Comparison of ENCODE assay signal across 14 cellular contexts in the genomic region with DNA sequence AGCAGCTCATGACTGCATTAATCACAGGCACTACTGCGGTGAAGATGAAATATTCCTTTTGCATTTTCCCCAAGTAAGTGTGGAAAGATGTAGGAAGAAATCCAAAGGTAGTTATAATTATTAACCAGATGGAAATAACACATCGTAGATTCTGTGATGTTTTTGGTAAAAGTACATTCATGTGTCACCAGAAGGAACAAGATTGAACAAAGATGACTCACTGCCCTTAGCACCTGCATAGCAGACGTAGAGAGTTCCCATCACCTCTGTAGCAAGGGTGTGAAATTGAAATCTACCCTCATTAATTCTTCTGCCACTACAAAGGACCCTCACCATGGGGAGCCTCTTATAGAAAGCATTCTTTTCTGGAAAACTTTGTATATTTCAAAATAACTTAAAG. TPM values are rescaled to one million over a fixed set of nuclear protein-coding genes. Genes with fewer than 3 reads are reported as not detected.
DNase-seq lines count a peak whose midpoint lies in the region; ATAC-seq and TF ChIP-seq lines count a peak whose summit lies in the region.
"Had no signal": no experiment of that assay in that cellular context is flagged by ENCODE, and none has a peak within 500 bp of the region (broad histone marks: within the 10 kb centered on the region; RNA-seq: fewer than 3 reads in every experiment).

No MANE protein-coding gene starts in this region.

- ATAC-seq in HG03045 (IDR thresholded peaks at IDR 0.05; ENCODE audit: unreplicated experiment): no peak
- no peak for ATAC-seq in HG03039 (IDR thresholded peaks at IDR 0.05; ENCODE audit: unreplicated experiment)
- ATAC-seq: right cardiac atrium had no signal

- peaks cover 68% of the 10 kb centered on the region for H4K20me1 ChIP-seq in neural progenitor cell (ENCODE audit: low read depth)

- H3K4me1 ChIP-seq in endodermal cell (ENCODE audit: control insufficient read depth, insufficient read depth, low read length): peaks cover 4% of the 10 kb centered on the region
- peaks cover 21% of the 10 kb centered on the region for H3K4me1 ChIP-seq in neural progenitor cell

- in situ Hi-C loops in ACHN (cut with HindIII; ENCODE audit: low pct_ligation_motif_present, low pct_unique_long_range_greater_than_20kb, low sequenced_read_pairs): no loop called here

- H3F3A ChIP-seq in neural progenitor cell (ENCODE audit: low read depth): peaks cover 3% of the 10 kb centered on the region

- H3K27me3 Mint-ChIP-seq in endodermal cell (ENCODE audit: insufficient read depth): no peaks in the 10 kb centered on the region
- H3K27me3 Mint-ChIP-seq in neural progenitor cell (ENCODE audit: insufficient read depth, low read depth): peaks cover 5% of the 10 kb centered on the region

- peak; percentile 90 for DNase-seq in ACHN
- DNase-seq in NAMALWA (ENCODE audit: low spot score): peak; percentile 18
- no peak for DNase-seq in endodermal cell
- DNase-seq in neural progenitor cell (ENCODE audit: low spot score): no peak
- DNase-seq in lower leg skin (ENCODE audit: low spot score in 2 of 2): no peak
- DNase-seq in activated CD4-positive, alpha-beta T cell treated with anti-CD3 and anti-CD28 coated beads for 1 hour: no peak
- DNase-seq: central memory CD4-positive, alpha-beta T cell; NCI-H1417; NCI-H774; right cardiac atrium had no signal

- H2AFZ ChIP-seq in neural progenitor cell (replicated peaks): no peak overlapping the region

- H3K9me3 ChIP-seq in endodermal cell (ENCODE audit: control insufficient read depth, low read length) (no peaks in the 10 kb centered on the region), neural progenitor cell (ENCODE audit: low read depth) (no peaks in the 10 kb centered on the region)

- H3K36me3 Mint-ChIP-seq in endodermal cell (ENCODE audit: low read depth) (no peaks in the 10 kb centered on the region), neural progenitor cell (peaks cover 11% of the 10 kb centered on the region)

- H3K4me2 ChIP-seq in neural progenitor cell: peak overlapping the region; percentile 10

- H3K27me3 ChIP-seq in endodermal cell (ENCODE audit: control insufficient read depth, insufficient read depth, low read length, poor library complexity, severe bottlenecking) (no peaks in the 10 kb centered on the region), neural progenitor cell (no peaks in the 10 kb centered on the region)
- H3K27me3 ChIP-seq: BLaER1 had no signal

- no peak overlapping the region for H3K4me3 Mint-ChIP-seq in endodermal cell
- no peak overlapping the region for H3K4me3 Mint-ChIP-seq in neural progenitor cell

- intact Hi-C loops in lower leg skin (cut with DNase I; ENCODE audit: low total_unique reads): no loop called here

- no peaks in the 10 kb centered on the region for H3K9me3 Mint-ChIP-seq in endodermal cell
- H3K9me3 Mint-ChIP-seq in neural progenitor cell: peaks cover 5% of the 10 kb centered on the region

- no peak overlapping the region for H3K4me3 ChIP-seq in endodermal cell (ENCODE audit: low read length)
- H3K4me3 ChIP-seq in neural progenitor cell: no peak overlapping the region
- no peak overlapping the region for H3K4me3 ChIP-seq in lower leg skin (ENCODE audit: low read depth, poor library complexity, severe bottlenecking)
- H3K4me3 ChIP-seq: BLaER1 had no signal

- peak overlapping the region; percentile 31 for H3K27ac Mint-ChIP-seq in endodermal cell
- H3K27ac Mint-ChIP-seq in neural progenitor cell: no peak overlapping the region

- H3K79me2 ChIP-seq in neural progenitor cell (ENCODE audit: low read depth): peaks cover 97% of the 10 kb centered on the region

- H3K4me1 Mint-ChIP-seq in endodermal cell: peaks cover 39% of the 10 kb centered on the region
- peaks cover 19% of the 10 kb centered on the region for H3K4me1 Mint-ChIP-seq in neural progenitor cell

- no peak for TF ChIP-seq POLR2A in lower leg skin (IDR thresholded peaks at IDR 0.05)

- H3K27ac ChIP-seq in endodermal cell (ENCODE audit: low read depth, low read length) (no peak overlapping the region), neural progenitor cell (no peak overlapping the region)
- H3K27ac ChIP-seq: BLaER1, HL-60 had no signal

- TF ChIP-seq CTCF in endodermal cell (conservative IDR thresholded peaks at IDR 0.05) (no peak), neural progenitor cell (IDR thresholded peaks at IDR 0.05) (no peak), lower leg skin (IDR thresholded peaks at IDR 0.05) (no peak)

- WGBS in endodermal cell (ENCODE audit: insufficient coverage in 1 of 2, insufficient read length in 1 of 2), 2 experiments: 79 to 88% methylated on average over 1 to 3 of the region's 3 CpGs
- whole genome bisulfite sequencing in lower leg skin, 2 donors: 47 to 52% methylated on average over 3 of the region's 3 CpGs

- H3K36me3 ChIP-seq in endodermal cell (ENCODE audit: control insufficient read depth, insufficient read depth, low read length): no peaks in the 10 kb centered on the region
- H3K36me3 ChIP-seq in neural progenitor cell: no peaks in the 10 kb centered on the region

- no peak overlapping the region for H3K9ac ChIP-seq in endodermal cell (ENCODE audit: extremely low read depth, low read length, poor library complexity, severe bottlenecking)
- no peak overlapping the region for H3K9ac ChIP-seq in neural progenitor cell
- H3K9ac ChIP-seq: BLaER1 had no signal

RNA-seq across cellular contexts. Expression of gene SMURF1, which starts 37.0 kb away (rescaled TPM):
- total RNA-seq in endodermal cell: 10 to 100 TPM; 31.6 to 38.1 TPM
- polyA plus RNA-seq in endodermal cell (2013, experiment 1 of 2): 17.8 TPM
- polyA plus RNA-seq in endodermal cell (2013, experiment 2 of 2): 18.9 TPM
- total RNA-seq in neural progenitor cell (ENCODE audit: low replicate concordance): 31.0 and 34.5 TPM in 2 replicates
- 10 to 100 TPM; 26.8 to 44.7 (median 31.5) TPM for total RNA-seq in lower leg skin

Comparison
In these comparisons a context has a peak if more than half of its experiments do, and no peak if none do; other contexts are left out.
1. DNase-seq: peak in ACHN (single experiment) and NAMALWA (single experiment); none in endodermal cell (single experiment), neural progenitor cell (single experiment), lower leg skin (0 of 2) and activated CD4-positive, alpha-beta T cell treated with anti-CD3 and anti-CD28 coated beads for 1 hour (single experiment).